In genomic region chr16:72013888-72014538, GRCh38 we compare ENCODE assay signal across 1 cellular context.
TF ChIP-seq lines count a peak whose summit lies in the region.

No MANE protein-coding gene starts in this region.

TF ChIP-seq in GM12878, 131 proteins besides CTCF, POLR2A, EP300 and RAD21:
- TF ChIP-seq RUNX3 (IDR thresholded peaks at IDR 0.05; ENCODE audit: low read length): peak; percentile 15; the same call in 1 of the 2 replicates
- no peak for TF ChIP-seq ZBTB4 (CRISPR knock-in tag; IDR thresholded peaks at IDR 0.05)
- peak; percentile 54 for TF ChIP-seq ZBTB11 (CRISPR knock-in tag; IDR thresholded peaks at IDR 0.05)
